Comparison of ENCODE assay signal across 17 cellular contexts in the genomic region with DNA sequence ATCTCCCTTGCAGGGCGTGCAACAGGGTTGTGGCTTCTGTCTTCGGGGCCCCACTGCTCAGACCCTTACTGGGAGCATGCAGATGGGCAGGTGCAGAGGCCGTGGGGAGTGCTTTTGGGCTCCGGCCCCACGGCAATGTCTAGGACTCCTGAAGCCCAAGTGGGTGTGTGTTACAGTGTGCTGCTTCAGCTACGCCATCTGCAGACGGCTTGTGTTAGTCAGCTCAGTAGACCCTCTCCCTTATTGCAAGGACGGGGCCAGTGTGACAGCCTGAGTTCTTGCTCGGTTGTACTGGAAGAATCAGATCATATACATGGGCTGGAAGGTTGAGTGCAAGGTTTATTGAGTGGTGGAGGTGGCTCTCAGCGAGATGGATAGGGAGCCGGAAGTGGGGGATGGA.
"Had no signal": no experiment of that assay in that cellular context is flagged by ENCODE, and none has a peak within 500 bp of the region (broad histone marks: within the 10 kb centered on the region; RNA-seq: fewer than 3 reads in every experiment).

No MANE protein-coding gene starts in this region.

- ATAC-seq: left lobe of liver; naive thymus-derived CD4-positive, alpha-beta T cell had no signal

- DNase-seq: effector CD4-positive, alpha-beta T cell; foreskin melanocyte; head of caudate nucleus; hippocampal formation; mammary epithelial cell; naive thymus-derived CD4-positive, alpha-beta T cell; nephron progenitor cell; nucleus accumbens; ovary; small intestine; stimulated activated CD4-positive, alpha-beta T cell treated with anti-CD3 and anti-CD28 coated beads, Interleukin-2, amount 100 ng/mL, for 48 hours; stimulated activated naive CD4-positive, alpha-beta T cell treated with Interleukin-2 at 50 U/mL for 16 hours; uterus had no signal

- H3K27me3 Mint-ChIP-seq: naive thymus-derived CD4-positive, alpha-beta T cell; type B pancreatic cell had no signal

- H3K4me3 Mint-ChIP-seq: naive thymus-derived CD4-positive, alpha-beta T cell; nephron progenitor cell; type B pancreatic cell had no signal

- H3K27ac ChIP-seq: coronary artery, ovary, right atrium auricular region, uterus had no signal

- H3K27ac Mint-ChIP-seq: naive thymus-derived CD4-positive, alpha-beta T cell; nephron progenitor cell; type B pancreatic cell had no signal

- H3K4me3 ChIP-seq: coronary artery, ovary, right atrium auricular region, uterus had no signal

- H3K36me3 ChIP-seq: ovary, uterus had no signal

- H3K9me3 ChIP-seq: ovary, uterus had no signal

- H3K4me1 Mint-ChIP-seq: nephron progenitor cell had no signal

- H3K4me1 ChIP-seq: right atrium auricular region, uterus had no signal

- H3K27me3 ChIP-seq: ovary, right atrium auricular region, uterus had no signal
